ENCODE assay signal across 1 cellular context in the genomic region with DNA sequence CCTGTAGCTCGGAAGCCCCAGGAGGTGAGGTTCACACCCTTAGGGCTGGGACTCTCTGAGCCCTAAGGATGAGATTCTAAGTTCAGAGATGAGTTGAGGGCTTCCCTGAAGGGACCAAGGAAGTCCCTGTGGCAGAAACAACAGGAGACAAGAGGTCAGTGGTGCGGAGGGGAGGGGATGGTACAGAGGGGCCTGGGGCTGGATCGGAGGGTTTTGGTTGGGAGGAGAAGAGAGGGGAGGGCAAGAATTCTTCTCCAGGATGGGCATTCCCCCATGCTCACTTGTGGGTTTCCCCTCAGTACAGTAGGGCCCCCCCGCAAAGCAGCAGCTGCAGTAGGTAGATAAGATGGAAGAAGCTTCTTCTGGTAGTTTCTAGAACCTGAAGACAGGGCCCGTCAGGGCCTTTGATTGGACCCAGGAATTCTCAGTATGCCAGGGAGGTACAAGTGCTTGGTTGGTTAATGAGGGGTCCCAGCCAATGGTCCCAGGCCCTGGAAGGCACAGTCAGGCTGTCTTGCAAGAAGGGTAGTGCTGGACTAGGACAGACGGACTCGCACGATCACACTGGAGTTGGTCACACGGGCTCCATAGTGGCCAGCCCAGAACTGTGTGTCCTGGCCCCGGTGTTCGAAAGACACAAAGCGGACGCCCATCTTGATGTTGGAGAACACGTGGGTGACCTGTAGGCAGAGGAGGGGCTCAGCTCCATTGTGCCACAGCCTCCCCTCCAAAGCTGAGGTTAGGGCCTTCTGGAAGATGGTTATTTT.
TF ChIP-seq lines count a peak whose summit lies in the region.

No MANE protein-coding gene starts in this region.

TF ChIP-seq in A549, 52 proteins besides CTCF, POLR2A, EP300 and RAD21 (continued from another document):
- TF ChIP-seq, protein P1, sequence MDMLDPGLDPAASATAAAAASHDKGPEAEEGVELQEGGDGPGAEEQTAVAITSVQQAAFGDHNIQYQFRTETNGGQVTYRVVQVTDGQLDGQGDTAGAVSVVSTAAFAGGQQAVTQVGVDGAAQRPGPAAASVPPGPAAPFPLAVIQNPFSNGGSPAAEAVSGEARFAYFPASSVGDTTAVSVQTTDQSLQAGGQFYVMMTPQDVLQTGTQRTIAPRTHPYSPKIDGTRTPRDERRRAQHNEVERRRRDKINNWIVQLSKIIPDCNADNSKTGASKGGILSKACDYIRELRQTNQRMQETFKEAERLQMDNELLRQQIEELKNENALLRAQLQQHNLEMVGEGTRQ (IDR thresholded peaks at IDR 0.05): no peak
- TF ChIP-seq CBX2 (IDR thresholded peaks at IDR 0.05; ENCODE audit: borderline replicate concordance, low read depth): no peak
- TF ChIP-seq HEYL (CRISPR knock-in tag; IDR thresholded peaks at IDR 0.05): no peak
- no peak for TF ChIP-seq BHLHE40 (IDR thresholded peaks at IDR 0.05; ENCODE audit: low read depth, low read length)
- no peak for TF ChIP-seq GATA3 (IDR thresholded peaks at IDR 0.05; ENCODE audit: borderline replicate concordance)
- TF ChIP-seq NFE2L2 (conservative IDR thresholded peaks at IDR 0.05; ENCODE audit: low read length): no peak
- no peak for TF ChIP-seq ZC3H11A (IDR thresholded peaks at IDR 0.05)
- no peak for TF ChIP-seq CEBPB (IDR thresholded peaks at IDR 0.05)
- no peak for TF ChIP-seq ZSCAN20 (CRISPR knock-in tag; IDR thresholded peaks at IDR 0.05)
- no peak for TF ChIP-seq JUN (IDR thresholded peaks at IDR 0.05)
- TF ChIP-seq SREBF2 (IDR thresholded peaks at IDR 0.05): no peak
